In the genomic region with DNA sequence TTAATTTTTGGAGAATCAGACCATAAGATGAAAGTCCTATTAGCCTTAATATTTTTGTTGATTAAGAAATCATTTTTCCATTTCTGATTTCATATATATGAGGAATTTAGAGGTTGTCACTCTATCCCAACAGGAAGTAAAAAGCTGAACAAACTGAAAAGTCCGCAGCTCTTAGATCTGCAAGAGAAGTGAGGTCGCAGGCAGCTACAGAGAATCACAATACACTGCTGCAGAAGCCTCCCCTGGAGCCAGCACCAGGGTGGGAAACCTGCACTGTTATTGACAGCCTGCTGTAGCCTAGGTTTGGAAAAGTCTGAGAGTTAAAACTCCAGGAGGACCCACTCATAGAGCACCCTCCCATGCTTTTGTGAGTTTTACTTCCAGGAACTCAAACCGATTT, we compare ENCODE assay signal across 18 cellular contexts. TPM values are rescaled to one million over a fixed set of nuclear protein-coding genes. Genes with fewer than 3 reads are reported as not detected.
DNase-seq lines count a peak whose midpoint lies in the region; ATAC-seq and TF ChIP-seq lines count a peak whose summit lies in the region.
"Had no signal": no experiment of that assay in that cellular context is flagged by ENCODE, and none has a peak within 500 bp of the region (broad histone marks: within the 10 kb centered on the region; RNA-seq: fewer than 3 reads in every experiment).

No MANE protein-coding gene starts in this region.

- no peaks in the 10 kb centered on the region for H3K79me2 ChIP-seq in H9 (ENCODE audit: insufficient read depth, low read length)
- no peaks in the 10 kb centered on the region for H3K79me2 ChIP-seq in PC-9 (ENCODE audit: low read depth)

- no peak overlapping the region for H3K23ac ChIP-seq in H9 (ENCODE audit: insufficient read length, low read depth, low read length)

- no peak overlapping the region for H2BK120ac ChIP-seq in H9 (ENCODE audit: low read depth, low read length, poor library complexity, severe bottlenecking)

- in situ Hi-C loops in KBM-7 (cut with MboI; ENCODE audit: low pct_unique_long_range_greater_than_20kb, low sequenced_read_pairs): no loop called here

- H3K79me1 ChIP-seq in H9 (ENCODE audit: insufficient read depth, low read depth, low read length, poor library complexity, severe bottlenecking): no peaks in the 10 kb centered on the region

- H3K18ac ChIP-seq in H9 (ENCODE audit: insufficient read length, low read depth, low read length): no peak overlapping the region

- WGBS in H9 (ENCODE audit: extremely low coverage, insufficient read length, low lambda C conversion rate): no CpG with 5 or more reads among the region's 3 CpGs
- WGBS in aorta, 2 donors: 78 to 82% methylated on average over 3 of the region's 3 CpGs

- no peak overlapping the region for H3K14ac ChIP-seq in H9 (ENCODE audit: insufficient read depth, low read length)

- TF ChIP-seq CTCF in H9 (conservative IDR thresholded peaks at IDR 0.05): no peak
- TF ChIP-seq CTCF in PC-9 (conservative IDR thresholded peaks at IDR 0.05): no peak
- TF ChIP-seq CTCF in left lung (IDR thresholded peaks at IDR 0.05): no peak
- TF ChIP-seq CTCF in progenitor cell of endocrine pancreas (IDR thresholded peaks at IDR 0.05; ENCODE audit: unreplicated experiment): no peak

- no peaks in the 10 kb centered on the region for H3K36me3 ChIP-seq in PC-9 (ENCODE audit: low read depth)
- H3K36me3 ChIP-seq in left lung: no peaks in the 10 kb centered on the region
- H3K36me3 ChIP-seq in aorta (ENCODE audit: control insufficient read depth in 1 of 2, insufficient read depth in 2 of 2, low read length in 1 of 2): no peaks in the 10 kb centered on the region
- H3K36me3 ChIP-seq: Peyer's patch, SJSA1 had no signal

- no peak overlapping the region for H4K5ac ChIP-seq in H9 (ENCODE audit: insufficient read length, low read depth, low read length)

- H3K4me1 ChIP-seq in H9 (ENCODE audit: insufficient read depth, low read length) (no peaks in the 10 kb centered on the region; the same call in 1 of the 2 replicates), PC-9 (replicated peaks; ENCODE audit: insufficient read depth) (peaks cover 15% of the 10 kb centered on the region), left lung (no peaks in the 10 kb centered on the region), aorta (ENCODE audit: control insufficient read depth in 1 of 2, insufficient read depth in 2 of 2, low read length in 2 of 2) (no peaks in the 10 kb centered on the region)
- H3K4me1 ChIP-seq: Peyer's patch, SJSA1 had no signal

- H3F3A ChIP-seq in PC-9 (ENCODE audit: insufficient read depth, low read depth): no peaks in the 10 kb centered on the region

- H3K4me2 ChIP-seq in H9 (ENCODE audit: insufficient read depth, insufficient read length, low read length) (no peak overlapping the region), PC-9 (no peak overlapping the region)

- H4K20me1 ChIP-seq in H9 (ENCODE audit: control insufficient read depth, insufficient read depth, insufficient read length) (no peaks in the 10 kb centered on the region), PC-9 (ENCODE audit: insufficient read depth) (no peaks in the 10 kb centered on the region)

- H3K4me3 Mint-ChIP-seq in H9: no peak overlapping the region
- no peak overlapping the region for H3K4me3 Mint-ChIP-seq in progenitor cell of endocrine pancreas (ENCODE audit: low read depth)
- no peak overlapping the region for H3K4me3 Mint-ChIP-seq in T-helper 2 cell treated with Interferon-gamma antibody and Interleukin-4, amounts not matched to agents 5 μg/mL and 100 μg/mL, for 36 hours
- H3K4me3 Mint-ChIP-seq: CD8-positive, alpha-beta memory T cell had no signal

- no peak overlapping the region for H3K4ac ChIP-seq in H9 (ENCODE audit: low read depth, low read length)

- DNase-seq in H9 (no peak), PC-9 (no peak), left lung (no peak), progenitor cell of endocrine pancreas (ENCODE audit: low spot score, unreplicated experiment) (no peak), aorta (no peak), KBM-7 (no peak)
- no peak for DNase-seq in T-helper 2 cell treated with Interferon-gamma antibody and Interleukin-4, amounts not matched to agents 5 μg/mL and 100 μg/mL, for 36 hours (ENCODE audit: low spot score)
- DNase-seq: C1 segment of cervical spinal cord; CD8-positive, alpha-beta memory T cell; DMS79; NCI-H1417; NCI-H187; NCI-H2227 treated with DMSO at 0.1 percent for 48 hours; NCI-H524; NCI-H82; Peyer's patch had no signal

- no peak overlapping the region for H3K9ac ChIP-seq in H9 (ENCODE audit: extremely low read depth, insufficient read length, low read length)

- ATAC-seq in left lung (peak; percentile 57), aorta (ENCODE audit: low FRiP score) (no peak), GM21825 (IDR thresholded peaks at IDR 0.05; ENCODE audit: unreplicated experiment) (no peak)

- H3K27me3 ChIP-seq in H9 (ENCODE audit: insufficient read depth, low read length) (no peaks in the 10 kb centered on the region), PC-9 (ENCODE audit: insufficient read depth, low read depth) (no peaks in the 10 kb centered on the region), left lung (no peaks in the 10 kb centered on the region), aorta (ENCODE audit: control insufficient read depth in 1 of 2, insufficient read depth in 2 of 2, low read length in 1 of 2) (no peaks in the 10 kb centered on the region)
- H3K27me3 ChIP-seq: Peyer's patch, SJSA1 had no signal

- CTCF ChIA-PET in PC-9 (lab: Charles Lee): no interaction called here

- H3K27me3 Mint-ChIP-seq in H9 (ENCODE audit: low read depth) (peaks cover 13% of the 10 kb centered on the region), progenitor cell of endocrine pancreas (no peaks in the 10 kb centered on the region)
- H3K27me3 Mint-ChIP-seq in T-helper 2 cell treated with Interferon-gamma antibody and Interleukin-4, amounts not matched to agents 5 μg/mL and 100 μg/mL, for 36 hours (ENCODE audit: low read depth): peaks cover 78% of the 10 kb centered on the region

- peak overlapping the region; percentile 7 to 93 (median 42); a peak in 4 of 7 replicates for H3K27ac Mint-ChIP-seq in H9
- peak overlapping the region; percentile 98 for H3K27ac Mint-ChIP-seq in progenitor cell of endocrine pancreas
- H3K27ac Mint-ChIP-seq in T-helper 2 cell treated with Interferon-gamma antibody and Interleukin-4, amounts not matched to agents 5 μg/mL and 100 μg/mL, for 36 hours: no peak overlapping the region
- H3K27ac Mint-ChIP-seq: CD8-positive, alpha-beta memory T cell had no signal

- H2BK12ac ChIP-seq in H9 (ENCODE audit: insufficient read length, low read depth, low read length): no peak overlapping the region

- no peaks in the 10 kb centered on the region for H3K23me2 ChIP-seq in H9 (ENCODE audit: insufficient read length, low read depth, low read length, poor library complexity, severe bottlenecking)

- H2AFZ ChIP-seq in H9 (ENCODE audit: low read length) (no peak overlapping the region), PC-9 (no peak overlapping the region)

- H4K8ac ChIP-seq in H9 (replicated peaks; ENCODE audit: insufficient read length, low read depth, low read length): no peak overlapping the region

- H2AK5ac ChIP-seq in H9 (ENCODE audit: insufficient read length, low read length): no peak overlapping the region

- H2BK15ac ChIP-seq in H9 (ENCODE audit: low read depth, low read length): no peak overlapping the region

- H3K4me3 ChIP-seq in PC-9: no peak overlapping the region
- no peak overlapping the region for H3K4me3 ChIP-seq in left lung
- no peak overlapping the region for H3K4me3 ChIP-seq in aorta (ENCODE audit: low read length in 2 of 2)
- H3K4me3 ChIP-seq: Peyer's patch, SJSA1 had no signal

- peaks cover 9% of the 10 kb centered on the region for H3K9me3 ChIP-seq in H9 (ENCODE audit: control insufficient read depth, low read depth, low read length)
- H3K9me3 ChIP-seq in PC-9 (ENCODE audit: insufficient read depth, low read depth): no peaks in the 10 kb centered on the region
- no peaks in the 10 kb centered on the region for H3K9me3 ChIP-seq in left lung
- H3K9me3 ChIP-seq in aorta (ENCODE audit: control insufficient read depth, low read length): peaks cover 2% of the 10 kb centered on the region
- H3K9me3 ChIP-seq: Peyer's patch, SJSA1 had no signal

- H2BK20ac ChIP-seq in H9 (ENCODE audit: low read depth, low read length, poor library complexity, severe bottlenecking): no peak overlapping the region

- H3K27ac ChIP-seq in H9 (ENCODE audit: insufficient read length, low read depth, low read length): no peak overlapping the region
- no peak overlapping the region for H3K27ac ChIP-seq in PC-9
- H3K27ac ChIP-seq in left lung: no peak overlapping the region
- H3K27ac ChIP-seq in aorta (ENCODE audit: low read depth in 1 of 2, low read length in 2 of 2): no peak overlapping the region
- H3K27ac ChIP-seq: Peyer's patch, SJSA1 had no signal

- H3T11ph ChIP-seq in H9 (ENCODE audit: low read length): no peak overlapping the region

- no peak overlapping the region for H2BK5ac ChIP-seq in H9 (ENCODE audit: insufficient read length, low read length)

- H3K56ac ChIP-seq in H9 (ENCODE audit: insufficient read length, low read depth, low read length): no peak overlapping the region

- intact Hi-C loops in PC-9 (cut with micrococcal nuclease; ENCODE audit: unreplicated experiment): no loop called here
- intact Hi-C loops in left lung (cut with DNase I): no loop called here
- intact Hi-C loops in aorta (cut with DNase I): no loop called here

- POLR2A ChIA-PET in PC-9 (lab: Charles Lee; ENCODE audit: unreplicated experiment): no interaction called here

- peaks cover 3% of the 10 kb centered on the region; the same call in 1 of the 2 replicates for H3K9me2 ChIP-seq in PC-9 (ENCODE audit: insufficient read depth)

- H3K4me1 Mint-ChIP-seq in H9 (peaks cover 37 to 42% of the 10 kb centered on the region in 2 experiments), progenitor cell of endocrine pancreas (ENCODE audit: low read depth) (peaks cover 35% of the 10 kb centered on the region)
- no peaks in the 10 kb centered on the region for H3K4me1 Mint-ChIP-seq in T-helper 2 cell treated with Interferon-gamma antibody and Interleukin-4, amounts not matched to agents 5 μg/mL and 100 μg/mL, for 36 hours (ENCODE audit: low read depth)
- H3K4me1 Mint-ChIP-seq: CD8-positive, alpha-beta memory T cell had no signal

- H3K36me3 Mint-ChIP-seq in H9 (ENCODE audit: insufficient read depth in 1 of 3, low read depth in 3 of 3) (peaks cover 6 to 69% (median 31%) of the 10 kb centered on the region in 3 experiments), progenitor cell of endocrine pancreas (ENCODE audit: insufficient read depth) (peaks cover 52% of the 10 kb centered on the region)
- no peaks in the 10 kb centered on the region for H3K36me3 Mint-ChIP-seq in T-helper 2 cell treated with Interferon-gamma antibody and Interleukin-4, amounts not matched to agents 5 μg/mL and 100 μg/mL, for 36 hours (ENCODE audit: low read depth)

- no peak overlapping the region for H4K91ac ChIP-seq in H9 (ENCODE audit: insufficient read length, low read depth, low read length)

- BruUV-seq in PC-9 (replicated peaks; lab: Mats Ljungman, UMichigan): TSS peak; percentile 22

- H3K9me3 Mint-ChIP-seq in H9 (peaks cover 50 to 57% of the 10 kb centered on the region in 2 experiments), progenitor cell of endocrine pancreas (ENCODE audit: low read depth) (peaks cover 46% of the 10 kb centered on the region)
- no peaks in the 10 kb centered on the region for H3K9me3 Mint-ChIP-seq in T-helper 2 cell treated with Interferon-gamma antibody and Interleukin-4, amounts not matched to agents 5 μg/mL and 100 μg/mL, for 36 hours

RNA-seq across cellular contexts. Expression of a gene that starts 29.9 kb away (rescaled TPM):
- total RNA-seq in H9 (2021) (2.5 and 2.7 TPM in 2 replicates), PC-9 (2021) (0.13 and 0.24 TPM in 2 replicates), left lung (10 to 100 TPM; 28.1 to 52.1 TPM), progenitor cell of endocrine pancreas (19.0 and 28.1 TPM in 2 replicates), aorta (1 to 10 TPM; 1.6 to 4.3 TPM)
- 1 to 10 TPM in 1 of 2 donors, under 1 TPM in 1; 0.38 to 2.1 TPM for polyA plus RNA-seq in aorta
- total RNA-seq: CD8-positive, alpha-beta memory T cell had no signal
- polyA plus RNA-seq: CD8-positive, alpha-beta memory T cell had no signal
